8 cellular contexts compared by ENCODE assay signal in genomic region chr3:187935623-187936156, GRCh38.
DNase-seq lines count a peak whose midpoint lies in the region; ATAC-seq, FAIRE-seq and TF ChIP-seq lines count a peak whose summit lies in the region.

No MANE protein-coding gene starts in this region.

- no peak for TF ChIP-seq POLR2A in A549 (IDR thresholded peaks at IDR 0.05; ENCODE audit: low read length)

- no peak for FAIRE-seq in A549 (lab: Jason Lieb, UNC)
- no peak for FAIRE-seq in urothelium cell line (lab: Jason Lieb, UNC)

- H3K27ac Mint-ChIP-seq in activated B cell treated with CpG ODN at 0.5 μM for 24 hours (peak overlapping the region; percentile 90), neural crest cell (ENCODE audit: unreplicated experiment) (peak overlapping the region; percentile 78)

- no peak overlapping the region; a peak in 1 of 6 replicates for H3K27ac ChIP-seq in A549

- no peaks in the 10 kb centered on the region for H3K36me3 Mint-ChIP-seq in activated B cell treated with CpG ODN at 0.5 μM for 24 hours (ENCODE audit: low read depth)
- no peaks in the 10 kb centered on the region for H3K36me3 Mint-ChIP-seq in neural crest cell (ENCODE audit: low read depth)

- H3K4me2 ChIP-seq in A549, result no peak overlapping the region

- POLR2A ChIA-PET in A549 (lab: Yijun Ruan, JAX) (no interaction called here), activated B cell treated with CpG ODN at 0.5 μM for 24 hours (lab: Charles Lee) (interaction anchor here (0.5 to 1.6 kb wide), 7 partner anchors 9 to 766 kb away, joined by 3 to 15 read pairs (median 4); partner anchors contain the start of gene BCL6)

- DNase-seq in A549 (ENCODE audit: low read depth in 1 of 2, low spot score in 1 of 2), result no peak
- DNase-seq in activated B cell treated with CpG ODN at 0.5 μM for 24 hours, result peak; percentile 61
- DNase-seq in neural crest cell (ENCODE audit: low read depth, low spot score), result no peak
- no peak for DNase-seq in COLO668 (lab: John Stamatoyannopoulos, UW; ENCODE audit: unreplicated experiment)
- no peak for DNase-seq in anterior cingulate cortex (lab: John Stamatoyannopoulos, UW)
- DNase-seq in urothelium cell line (ENCODE audit: low spot score), result no peak

- H3K4me3 ChIP-seq in A549, result no peak overlapping the region

- H3K4me1 Mint-ChIP-seq in activated B cell treated with CpG ODN at 0.5 μM for 24 hours, result peaks cover 31% of the 10 kb centered on the region
- peaks cover 11% of the 10 kb centered on the region for H3K4me1 Mint-ChIP-seq in neural crest cell

- H3K9me3 Mint-ChIP-seq in activated B cell treated with CpG ODN at 0.5 μM for 24 hours, result no peaks in the 10 kb centered on the region
- H3K9me3 Mint-ChIP-seq in neural crest cell, result no peaks in the 10 kb centered on the region

- CTCF ChIA-PET in A549 (lab: Yijun Ruan, JAX), result no interaction called here
- CTCF ChIA-PET in activated B cell treated with CpG ODN at 0.5 μM for 24 hours (lab: Charles Lee), result interaction anchor here (1.6 to 1.7 kb wide), 3 partner anchors 39 to 1019 kb away, joined by 4 to 5 read pairs (median 4); no protein-coding TSS in a partner anchor

- intact Hi-C loops in activated B cell treated with CpG ODN at 0.5 μM for 24 hours (cut with micrococcal nuclease), result loop anchor here (2.0 to 5.0 kb wide), 6 partner anchors 15 to 217 kb away; partner anchors contain the start of gene LPP

- no peak for TF ChIP-seq RAD21 in A549 (conservative IDR thresholded peaks at IDR 0.05 in 1 of 2, IDR thresholded peaks at IDR 0.05 in 1 of 2)

- H3K4me1 ChIP-seq in A549, result no peaks in the 10 kb centered on the region

- peak overlapping the region; percentile 77 for H3K4me3 Mint-ChIP-seq in activated B cell treated with CpG ODN at 0.5 μM for 24 hours
- no peak overlapping the region for H3K4me3 Mint-ChIP-seq in neural crest cell

- 86% methylated on average over 16 of the region's 17 CpGs for WGBS in A549 (ENCODE audit: missing lambda C conversion rate)

- H3K9me3 ChIP-seq in A549, result no peaks in the 10 kb centered on the region

- TF ChIP-seq CTCF in A549 (IDR thresholded peaks at IDR 0.05), result no peak
- no peak for TF ChIP-seq CTCF in activated B cell treated with CpG ODN at 0.5 μM for 24 hours (IDR thresholded peaks at IDR 0.05)
- TF ChIP-seq CTCF in neural crest cell (conservative IDR thresholded peaks at IDR 0.05), result no peak

- no peak for TF ChIP-seq EP300 in A549 (IDR thresholded peaks at IDR 0.05)

- no peak for ATAC-seq in A549
- peak; percentile 97 for ATAC-seq in GM19035 (IDR thresholded peaks at IDR 0.05; ENCODE audit: unreplicated experiment)
- ATAC-seq in HG03097 (IDR thresholded peaks at IDR 0.05; ENCODE audit: low FRiP score, unreplicated experiment), result peak; percentile 94
- ATAC-seq in activated B cell treated with CpG ODN at 0.5 μM for 24 hours (ENCODE audit: low read depth), result peak; percentile 91

- H3K27me3 Mint-ChIP-seq in activated B cell treated with CpG ODN at 0.5 μM for 24 hours (peaks cover 33% of the 10 kb centered on the region), neural crest cell (ENCODE audit: low read depth) (no peaks in the 10 kb centered on the region)

TF ChIP-seq in A549, 52 proteins besides CTCF, POLR2A, EP300 and RAD21:
- TF ChIP-seq ZSCAN20 (CRISPR knock-in tag; IDR thresholded peaks at IDR 0.05) (no peak), MAFK (IDR thresholded peaks at IDR 0.05; ENCODE audit: partially characterized antibody) (peak; percentile 7), HMGXB4 (CRISPR knock-in tag; IDR thresholded peaks at IDR 0.05; ENCODE audit: borderline replicate concordance) (no peak)
TF ChIP-seq in A549: peak in this region for 1.

Comparison
In these comparisons a context has a peak if more than half of its experiments do, and no peak if none do; other contexts are left out.
1. ATAC-seq: peak in GM19035 (single experiment), HG03097 (single experiment) and activated B cell treated with CpG ODN at 0.5 μM for 24 hours (single experiment); none in A549 (0 of 2).